8 cellular contexts compared by ENCODE assay signal in genomic region chr19:55284405-55285058, GRCh38. TPM values are rescaled to one million over a fixed set of nuclear protein-coding genes. Genes with fewer than 3 reads are reported as not detected.
DNase-seq lines count a peak whose midpoint lies in the region; ATAC-seq and TF ChIP-seq lines count a peak whose summit lies in the region.

No MANE protein-coding gene starts in this region.

- peaks cover 27 to 37% (median 33%) of the 10 kb centered on the region in 3 donors for H3K4me1 Mint-ChIP-seq in CD8-positive, alpha-beta memory T cell
- H3K4me1 Mint-ChIP-seq in endothelial cell (ENCODE audit: unreplicated experiment): peaks cover 7% of the 10 kb centered on the region

- ATAC-seq in GM21529 (IDR thresholded peaks at IDR 0.05; ENCODE audit: unreplicated experiment): no peak

- POLR2A ChIA-PET in CD8-positive, alpha-beta memory T cell (lab: Charles Lee): no interaction called here

- H3K4me3 Mint-ChIP-seq in CD8-positive, alpha-beta memory T cell: peak overlapping the region in 5 of 7 donors; percentile 51 to 75 (median 55)
- H3K4me3 Mint-ChIP-seq in endothelial cell (ENCODE audit: unreplicated experiment): peak overlapping the region; percentile 56

- H3K27ac ChIP-seq in CD8-positive, alpha-beta memory T cell (ENCODE audit: low read depth, low read length): peak overlapping the region; percentile 16
- peak overlapping the region; percentile 56 for H3K27ac ChIP-seq in parathyroid adenoma

- H2AFZ ChIP-seq in parathyroid adenoma: peak overlapping the region; percentile 63

- peaks cover 15% of the 10 kb centered on the region for H3K4me1 ChIP-seq in CD8-positive, alpha-beta memory T cell (ENCODE audit: insufficient read depth, low read length)
- H3K4me1 ChIP-seq in parathyroid adenoma: peaks cover 11% of the 10 kb centered on the region

- H3K79me2 ChIP-seq in parathyroid adenoma: no peaks in the 10 kb centered on the region

- no peaks in the 10 kb centered on the region for H3K9me3 ChIP-seq in CD8-positive, alpha-beta memory T cell (ENCODE audit: low read length)
- H3K9me3 ChIP-seq in parathyroid adenoma (ENCODE audit: control insufficient read depth, low read length): no peaks in the 10 kb centered on the region

- TF ChIP-seq CTCF in endothelial cell (IDR thresholded peaks at IDR 0.05; ENCODE audit: unreplicated experiment) (no peak), parathyroid adenoma (IDR thresholded peaks at IDR 0.05) (no peak)

- peaks cover 0 to 4% (median 0%) of the 10 kb centered on the region in 3 donors for H3K36me3 Mint-ChIP-seq in CD8-positive, alpha-beta memory T cell
- no peaks in the 10 kb centered on the region for H3K36me3 Mint-ChIP-seq in endothelial cell (ENCODE audit: low read depth, unreplicated experiment)

- H3K4me2 ChIP-seq in parathyroid adenoma (ENCODE audit: low read length): peak overlapping the region; percentile 73

- peaks cover 0 to 5% of the 10 kb centered on the region in 2 donors for H3K27me3 Mint-ChIP-seq in CD8-positive, alpha-beta memory T cell
- peaks cover 17% of the 10 kb centered on the region for H3K27me3 Mint-ChIP-seq in endothelial cell (ENCODE audit: unreplicated experiment)

- no peak overlapping the region for H3K4me3 ChIP-seq in CD8-positive, alpha-beta memory T cell (ENCODE audit: low read length)
- peak overlapping the region; percentile 43 for H3K4me3 ChIP-seq in parathyroid adenoma (ENCODE audit: low read depth, low read length)

- H3K27ac Mint-ChIP-seq in CD8-positive, alpha-beta memory T cell: peak overlapping the region in 7 of 8 donors; percentile 37 to 89 (median 75)
- H3K27ac Mint-ChIP-seq in endothelial cell (ENCODE audit: unreplicated experiment): no peak overlapping the region

- no peaks in the 10 kb centered on the region for H3K27me3 ChIP-seq in CD8-positive, alpha-beta memory T cell (ENCODE audit: insufficient read depth, low read length, poor library complexity, severe bottlenecking)
- H3K27me3 ChIP-seq in parathyroid adenoma (ENCODE audit: control insufficient read depth, insufficient read depth, low read length): no peaks in the 10 kb centered on the region

- peak overlapping the region; percentile 46 for H3K9ac ChIP-seq in parathyroid adenoma

- H3K9me3 Mint-ChIP-seq in CD8-positive, alpha-beta memory T cell: no peaks in the 10 kb centered on the region
- no peaks in the 10 kb centered on the region for H3K9me3 Mint-ChIP-seq in endothelial cell (ENCODE audit: unreplicated experiment)

- CTCF ChIA-PET in CD8-positive, alpha-beta memory T cell (lab: Charles Lee): no interaction called here

- H3K36me3 ChIP-seq in CD8-positive, alpha-beta memory T cell (ENCODE audit: insufficient read depth, low read length): no peaks in the 10 kb centered on the region
- no peaks in the 10 kb centered on the region for H3K36me3 ChIP-seq in parathyroid adenoma (ENCODE audit: control insufficient read depth, insufficient read depth, low read length)

- no peak for DNase-seq in CD8-positive, alpha-beta memory T cell
- peak; percentile 49 for DNase-seq in NCI-H748 (lab: John Stamatoyannopoulos, UW; ENCODE audit: unreplicated experiment)
- no peak for DNase-seq in endothelial cell (ENCODE audit: low spot score)
- no peak for DNase-seq in glomerular visceral epithelial cell (ENCODE audit: extremely low spot score)
- DNase-seq in GDM1 (lab: John Stamatoyannopoulos, UW): no peak
- no peak for DNase-seq in NK-92 (lab: John Stamatoyannopoulos, UW; ENCODE audit: unreplicated experiment)

RNA-seq across cellular contexts. Expression of gene BRSK1, which starts 0.7 kb away (rescaled TPM):
- 1 to 10 TPM; 4.1 to 5.7 TPM for total RNA-seq in CD8-positive, alpha-beta memory T cell
- 0.82 TPM for polyA plus RNA-seq in CD8-positive, alpha-beta memory T cell
- total RNA-seq in endothelial cell (ENCODE audit: unreplicated experiment): 14.1 TPM

RNA-seq across cellular contexts. Expression of gene HSPBP1, which starts 4.6 kb away (rescaled TPM):
- 10 to 100 TPM; 82.9 to 84.1 TPM for total RNA-seq in CD8-positive, alpha-beta memory T cell
- polyA plus RNA-seq in CD8-positive, alpha-beta memory T cell: 46.4 TPM
- 24.6 TPM for total RNA-seq in endothelial cell (ENCODE audit: unreplicated experiment)

RNA-seq across cellular contexts. Expression of gene PPP6R1, which starts 25.7 kb away (rescaled TPM):
- total RNA-seq in CD8-positive, alpha-beta memory T cell: 100 to 1,000 TPM; 216 to 225 TPM
- polyA plus RNA-seq in CD8-positive, alpha-beta memory T cell: 143 TPM
- total RNA-seq in endothelial cell (ENCODE audit: unreplicated experiment): 65.6 TPM

RNA-seq across cellular contexts. Expression of gene TMEM150B, which starts 40.6 kb away (rescaled TPM):
- under 1 TPM in 1 of 2 experiments, not detected in 1; 0.53 TPM for total RNA-seq in CD8-positive, alpha-beta memory T cell
- polyA plus RNA-seq in CD8-positive, alpha-beta memory T cell: not detected
- not detected for total RNA-seq in endothelial cell (ENCODE audit: unreplicated experiment)

RNA-seq across cellular contexts. Expression of gene KMT5C, which starts 55.1 kb away (rescaled TPM):
- total RNA-seq in CD8-positive, alpha-beta memory T cell: 10 to 100 TPM; 14.6 to 15.0 TPM
- polyA plus RNA-seq in CD8-positive, alpha-beta memory T cell: 1.6 TPM
- 18.4 TPM for total RNA-seq in endothelial cell (ENCODE audit: unreplicated experiment)
